In genomic region chr5:16937023-16937379, GRCh38 we compare ENCODE assay signal across 8 cellular contexts. TPM values are rescaled to one million over a fixed set of nuclear protein-coding genes. Genes with fewer than 3 reads are reported as not detected.
DNase-seq lines count a peak whose midpoint lies in the region; ATAC-seq and TF ChIP-seq lines count a peak whose summit lies in the region.

No MANE protein-coding gene starts in this region.

- 35 to 37% methylated on average over 10 of the region's 10 CpGs for WGBS in lung, 2 donors

- DNase-seq in left ventricle myocardium inferior (no peak), Right ventricle myocardium superior (no peak), astrocyte of the cerebellum (ENCODE audit: low read depth) (no peak), lung (ENCODE audit: low spot score) (no peak), ureter (ENCODE audit: low spot score) (peak; percentile 51), T1000 (lab: John Stamatoyannopoulos, UW) (no peak), epidermal melanocyte (ENCODE audit: insufficient read length, low spot score) (no peak)

- intact Hi-C loops in left ventricle myocardium inferior (cut with micrococcal nuclease) (loop anchor here (10.0 kb wide), 1 partner anchor 198 kb away; no protein-coding TSS in a partner anchor), Right ventricle myocardium superior (cut with DNase I) (loop anchor here (5.0 kb wide), 1 partner anchor 250 kb away; no protein-coding TSS in a partner anchor)

- TF ChIP-seq CTCF in left ventricle myocardium inferior (IDR thresholded peaks at IDR 0.05; ENCODE audit: borderline replicate concordance) (no peak), astrocyte of the cerebellum (IDR thresholded peaks at IDR 0.05; ENCODE audit: low read depth, low read length, missing control alignments) (no peak), lung (IDR thresholded peaks at IDR 0.05; ENCODE audit: control extremely low read depth, extremely low read depth) (no peak)

- H3K27ac ChIP-seq in left ventricle myocardium inferior (replicated peaks) (peak overlapping the region; percentile 79), lung (ENCODE audit: low read depth in 1 of 2, low read length in 1 of 2) (peak overlapping the region in 1 of 2 donors; percentile 97)

- in situ Hi-C loops in astrocyte of the cerebellum (cut with HindIII; ENCODE audit: low sequenced_read_pairs): no loop called here

- no peaks in the 10 kb centered on the region for H3K36me3 ChIP-seq in left ventricle myocardium inferior
- no peaks in the 10 kb centered on the region for H3K36me3 ChIP-seq in lung (ENCODE audit: control insufficient read depth in 2 of 2, insufficient read depth in 2 of 2, low read length in 2 of 2)

- H3K27me3 ChIP-seq in left ventricle myocardium inferior (ENCODE audit: low read depth) (peaks cover 63% of the 10 kb centered on the region), lung (ENCODE audit: control insufficient read depth, insufficient read depth) (no peaks in the 10 kb centered on the region)

- ATAC-seq in Right ventricle myocardium superior (ENCODE audit: poor library complexity): no peak
- no peak for ATAC-seq in lung (ENCODE audit: insufficient read depth, low FRiP score)
- no peak for ATAC-seq in HG02571 (IDR thresholded peaks at IDR 0.05; ENCODE audit: unreplicated experiment)

- H3K4me1 ChIP-seq in left ventricle myocardium inferior (peaks cover 36% of the 10 kb centered on the region), lung (ENCODE audit: control insufficient read depth in 2 of 2, insufficient read depth in 2 of 2, low read length in 2 of 2) (peaks cover 0 to 4% of the 10 kb centered on the region in 2 donors)

- H3K4me3 ChIP-seq in left ventricle myocardium inferior (peak overlapping the region; percentile 76), astrocyte of the cerebellum (ENCODE audit: low read depth, low read length) (peak overlapping the region; percentile 89), lung (peak overlapping the region; percentile 57)

- H3K9me3 ChIP-seq in left ventricle myocardium inferior (replicated peaks): no peaks in the 10 kb centered on the region
- no peaks in the 10 kb centered on the region for H3K9me3 ChIP-seq in lung (ENCODE audit: control insufficient read depth in 2 of 2, insufficient read depth in 1 of 2, low read length in 1 of 2)

RNA-seq across cellular contexts. Expression of gene MYO10, which starts 0.9 kb away (rescaled TPM):
- total RNA-seq in left ventricle myocardium inferior (5.0 TPM), Right ventricle myocardium superior (7.2 TPM), lung (10 to 100 TPM; 40.6 to 71.5 TPM), ureter (19.7 TPM)
- 10 to 100 TPM; 10.6 to 15.9 TPM for polyA plus RNA-seq in lung
